8 cellular contexts compared by ENCODE assay signal in genomic region chr3:120417272-120417911, GRCh38. TPM values are rescaled to one million over a fixed set of nuclear protein-coding genes. Genes with fewer than 3 reads are reported as not detected.
A peak's percentile ranks its signal among the peaks of the same experiment; 100 is the strongest.
DNase-seq lines count a peak whose midpoint lies in the region; ATAC-seq and TF ChIP-seq lines count a peak whose summit lies in the region.

No MANE protein-coding gene starts in this region.

- peaks cover 7% of the 10 kb centered on the region for H3K4me1 Mint-ChIP-seq in activated T-helper 17 cell treated with anti-CD3 and anti-CD28 coated beads, Interleukin-2, amount 50 U/mL, for 72 hours
- peaks cover 62% of the 10 kb centered on the region for H3K4me1 Mint-ChIP-seq in nephron progenitor cell
- peaks cover 10% of the 10 kb centered on the region for H3K4me1 Mint-ChIP-seq in stimulated activated naive CD8-positive, alpha-beta T cell treated with anti-CD3 and anti-CD28 coated beads, Interleukin-15, Interleukin-2, amounts not matched to agents 100 ng/mL and 50 ng/mL, for 24 hours (ENCODE audit: low read depth)

- no peaks in the 10 kb centered on the region for H3K9me3 Mint-ChIP-seq in activated T-helper 17 cell treated with anti-CD3 and anti-CD28 coated beads, Interleukin-2, amount 50 U/mL, for 72 hours
- no peaks in the 10 kb centered on the region for H3K9me3 Mint-ChIP-seq in nephron progenitor cell
- no peaks in the 10 kb centered on the region for H3K9me3 Mint-ChIP-seq in stimulated activated naive CD8-positive, alpha-beta T cell treated with anti-CD3 and anti-CD28 coated beads, Interleukin-15, Interleukin-2, amounts not matched to agents 100 ng/mL and 50 ng/mL, for 24 hours

- H3K9me3 ChIP-seq in DOHH2 (ENCODE audit: control insufficient read depth, insufficient read depth, low read length) (no peaks in the 10 kb centered on the region), GM23248 (ENCODE audit: low read depth) (no peaks in the 10 kb centered on the region), Karpas-422 (ENCODE audit: low read length) (no peaks in the 10 kb centered on the region)

- WGBS in GM23248 (ENCODE audit: low coverage in 1 of 2, low lambda C conversion rate in 2 of 2, missing lambda C conversion rate in 2 of 2), 2 experiments, result 2 to 6% methylated on average over 9 of the region's 9 CpGs

- H3K9me2 ChIP-seq in DOHH2 (replicated peaks; ENCODE audit: control insufficient read depth, low read length) (no peaks in the 10 kb centered on the region), GM23248 (ENCODE audit: insufficient read depth) (no peaks in the 10 kb centered on the region), Karpas-422 (replicated peaks; ENCODE audit: insufficient read depth, low read length) (no peaks in the 10 kb centered on the region)

- TF ChIP-seq CTCF in DOHH2 (IDR thresholded peaks at IDR 0.05; ENCODE audit: low read depth, low read length, poor library complexity, severe bottlenecking), result peak; percentile 88
- TF ChIP-seq CTCF in fibroblast of pulmonary artery (IDR thresholded peaks at IDR 0.05; ENCODE audit: low read length, missing control alignments), result peak; percentile 81
- peak; percentile 78 for TF ChIP-seq CTCF in nephron progenitor cell (IDR thresholded peaks at IDR 0.05)

- no peaks in the 10 kb centered on the region for H4K20me1 ChIP-seq in DOHH2 (ENCODE audit: control insufficient read depth, insufficient read depth, low read depth, low read length)
- H4K20me1 ChIP-seq in GM23248 (ENCODE audit: insufficient read depth), result peaks cover 37% of the 10 kb centered on the region; the same call in 1 of the 2 replicates
- no peaks in the 10 kb centered on the region for H4K20me1 ChIP-seq in Karpas-422 (ENCODE audit: insufficient read depth, low read depth, low read length)

- H3K4me1 ChIP-seq in DOHH2 (ENCODE audit: control insufficient read depth, low read length), result peaks cover 11% of the 10 kb centered on the region
- H3K4me1 ChIP-seq in GM23248 (ENCODE audit: insufficient read depth), result peaks cover 56% of the 10 kb centered on the region
- peaks cover 16% of the 10 kb centered on the region for H3K4me1 ChIP-seq in Karpas-422 (ENCODE audit: low read length)

- ATAC-seq in activated T-helper 17 cell treated with anti-CD3 and anti-CD28 coated beads, Interleukin-2, amount 50 U/mL, for 72 hours (replicated peaks), result peak; percentile 99

- in situ Hi-C loops in GM23248 (cut with MboI), result loop anchor here (25.0 kb wide), 1 partner anchor 370 kb away; no protein-coding TSS in a partner anchor

- H3K27me3 ChIP-seq in DOHH2 (ENCODE audit: control insufficient read depth, low read length) (no peaks in the 10 kb centered on the region), GM23248 (replicated peaks; ENCODE audit: insufficient read depth) (no peaks in the 10 kb centered on the region), Karpas-422 (ENCODE audit: low read length) (no peaks in the 10 kb centered on the region)

- H3F3A ChIP-seq in DOHH2 (ENCODE audit: control insufficient read depth, insufficient read depth) (no peaks in the 10 kb centered on the region), GM23248 (ENCODE audit: insufficient read depth) (peaks cover 83% of the 10 kb centered on the region)

- peak overlapping the region; percentile 77 for H3K27ac Mint-ChIP-seq in activated T-helper 17 cell treated with anti-CD3 and anti-CD28 coated beads, Interleukin-2, amount 50 U/mL, for 72 hours
- H3K27ac Mint-ChIP-seq in nephron progenitor cell, result peak overlapping the region; percentile 93
- H3K27ac Mint-ChIP-seq in stimulated activated naive CD8-positive, alpha-beta T cell treated with anti-CD3 and anti-CD28 coated beads, Interleukin-15, Interleukin-2, amounts not matched to agents 100 ng/mL and 50 ng/mL, for 24 hours, result peak overlapping the region; percentile 59

- no peaks in the 10 kb centered on the region for H3K27me3 Mint-ChIP-seq in activated T-helper 17 cell treated with anti-CD3 and anti-CD28 coated beads, Interleukin-2, amount 50 U/mL, for 72 hours
- H3K27me3 Mint-ChIP-seq in nephron progenitor cell (ENCODE audit: low read depth, poor library complexity), result peaks cover 7% of the 10 kb centered on the region
- peaks cover 5% of the 10 kb centered on the region for H3K27me3 Mint-ChIP-seq in stimulated activated naive CD8-positive, alpha-beta T cell treated with anti-CD3 and anti-CD28 coated beads, Interleukin-15, Interleukin-2, amounts not matched to agents 100 ng/mL and 50 ng/mL, for 24 hours

- H3K27ac ChIP-seq in DOHH2 (ENCODE audit: low read depth, low read length) (no peak overlapping the region), GM23248 (peak overlapping the region; percentile 89), Karpas-422 (ENCODE audit: low read length) (no peak overlapping the region)

- H3K9ac ChIP-seq in GM23248 (peak overlapping the region; percentile 65), Karpas-422 (ENCODE audit: low read length) (peak overlapping the region; percentile 63)

- no peak overlapping the region for H2AFZ ChIP-seq in GM23248
- H2AFZ ChIP-seq in Karpas-422 (ENCODE audit: low read length), result peak overlapping the region; percentile 97

- H3K4me3 Mint-ChIP-seq in activated T-helper 17 cell treated with anti-CD3 and anti-CD28 coated beads, Interleukin-2, amount 50 U/mL, for 72 hours, result peak overlapping the region; percentile 85
- peak overlapping the region; percentile 66 for H3K4me3 Mint-ChIP-seq in nephron progenitor cell
- H3K4me3 Mint-ChIP-seq in stimulated activated naive CD8-positive, alpha-beta T cell treated with anti-CD3 and anti-CD28 coated beads, Interleukin-15, Interleukin-2, amounts not matched to agents 100 ng/mL and 50 ng/mL, for 24 hours, result peak overlapping the region; percentile 79

- DNase-seq in GM23248, result peak; percentile 97
- peak; percentile 97 for DNase-seq in Karpas-422
- DNase-seq in RPMI7951 (ENCODE audit: low read depth), result peak; percentile 99
- peak; percentile 99 for DNase-seq in fibroblast of pulmonary artery (ENCODE audit: low read depth)
- peak; percentile 90 for DNase-seq in nephron progenitor cell

- H3K36me3 ChIP-seq in DOHH2 (ENCODE audit: control insufficient read depth, low read length) (no peaks in the 10 kb centered on the region), GM23248 (ENCODE audit: low read depth) (peaks cover 38% of the 10 kb centered on the region), Karpas-422 (ENCODE audit: insufficient read depth, low read length) (no peaks in the 10 kb centered on the region)

- H3K36me3 Mint-ChIP-seq in activated T-helper 17 cell treated with anti-CD3 and anti-CD28 coated beads, Interleukin-2, amount 50 U/mL, for 72 hours (ENCODE audit: low read depth), result no peaks in the 10 kb centered on the region
- peaks cover 37% of the 10 kb centered on the region for H3K36me3 Mint-ChIP-seq in nephron progenitor cell (ENCODE audit: low read depth)
- H3K36me3 Mint-ChIP-seq in stimulated activated naive CD8-positive, alpha-beta T cell treated with anti-CD3 and anti-CD28 coated beads, Interleukin-15, Interleukin-2, amounts not matched to agents 100 ng/mL and 50 ng/mL, for 24 hours (ENCODE audit: low read depth), result no peaks in the 10 kb centered on the region

- H3K4me3 ChIP-seq in DOHH2 (ENCODE audit: low read length) (peak overlapping the region; percentile 71), GM23248 (peak overlapping the region; percentile 9), Karpas-422 (ENCODE audit: low read length) (peak overlapping the region; percentile 63), fibroblast of pulmonary artery (replicated peaks; ENCODE audit: low read depth, low read length) (peak overlapping the region; percentile 4)

- H3K79me2 ChIP-seq in DOHH2 (ENCODE audit: control insufficient read depth, low read length), result no peaks in the 10 kb centered on the region
- H3K79me2 ChIP-seq in GM23248 (ENCODE audit: insufficient read depth), result peaks cover 80% of the 10 kb centered on the region
- H3K79me2 ChIP-seq in Karpas-422 (ENCODE audit: low read length), result no peaks in the 10 kb centered on the region

- H3K4me2 ChIP-seq in DOHH2 (ENCODE audit: low read length) (peak overlapping the region; percentile 74), GM23248 (ENCODE audit: unreplicated experiment) (peak overlapping the region; percentile 66), Karpas-422 (ENCODE audit: low read depth, low read length, poor library complexity, severe bottlenecking) (peak overlapping the region; percentile 80)

RNA-seq across cellular contexts. Expression of gene FSTL1, which starts 33.4 kb away (rescaled TPM):
- 4,171 and 4,244 TPM in 2 replicates for total RNA-seq in GM23248 (2014; rRNA removed; shearing (Covaris generic))
- 1,910 and 1,919 TPM in 2 replicates for polyA plus RNA-seq in GM23248 (2016; fragmentation: Nextera tagmentation; extraction: Ambion mirVana)
- not detected in 2 replicates for total RNA-seq in Karpas-422 (2014; rRNA removed; shearing (Covaris generic); ENCODE audit: low replicate concordance)
- total RNA-seq in RPMI7951 (2014; rRNA removed; shearing (Covaris generic)), result 328 and 354 TPM in 2 replicates
- 1 to 10 TPM; 1.4 to 2.6 TPM for total RNA-seq in activated T-helper 17 cell treated with anti-CD3 and anti-CD28 coated beads, Interleukin-2, amount 50 U/mL, for 72 hours

Comparison
In these comparisons a context has a peak if more than half of its experiments do, and no peak if none do; other contexts are left out.
1. H3K4me3 ChIP-seq: peak in every context shown above with its lines; median percentile 71 in DOHH2; 63 in Karpas-422; 9 in GM23248; 4 in fibroblast of pulmonary artery.
2. RNA of gene FSTL1, which starts 33.4 kb away (total RNA-seq): 4,171 to 4,244 TPM in GM23248 and 328 to 354 TPM in RPMI7951; 1.4 to 2.6 TPM in activated T-helper 17 cell treated with anti-CD3 and anti-CD28 coated beads, Interleukin-2, amount 50 U/mL, for 72 hours and not detected in Karpas-422; every median in the first group is over 10 times any median in the second.
3. Peak in every context shown above with its lines, with median percentiles within 50 percentile points of each other: H3K4me2 ChIP-seq, CTCF ChIP-seq, DNase-seq, H3K27ac Mint-ChIP-seq and H3K4me3 Mint-ChIP-seq.